30 cellular contexts compared by ENCODE assay signal in genomic region chr10:98368644-98369043, GRCh38.
"Had no signal": no experiment of that assay in that cellular context is flagged by ENCODE, and none has a peak within 500 bp of the region (broad histone marks: within the 10 kb centered on the region; RNA-seq: fewer than 3 reads in every experiment).

No MANE protein-coding gene starts in this region.

- H2AFZ ChIP-seq: parathyroid adenoma had no signal

- H3K9me3 Mint-ChIP-seq: naive thymus-derived CD8-positive, alpha-beta T cell; natural killer cell treated with Interleukin-12 subunit alpha and Interleukin-12 subunit beta and Interleukin-15 and Interleukin-18, amount 100 ng/mL, for 72 hours; neural crest cell; stimulated activated naive CD8-positive, alpha-beta T cell treated with anti-CD3 and anti-CD28 coated beads, Interleukin-15, amount 100 ng/mL, for 72 hours had no signal

- H3K4me3 Mint-ChIP-seq: naive thymus-derived CD8-positive, alpha-beta T cell; natural killer cell treated with Interleukin-12 subunit alpha and Interleukin-12 subunit beta and Interleukin-15 and Interleukin-18, amount 100 ng/mL, for 72 hours; nephron progenitor cell; neural crest cell; stimulated activated memory B cell treated with anti-CD40 and anti-IgM and Interleukin-4, amounts not matched to agents 10 μg/mL and 1 μg/mL and 100 μg/mL, for 72 hours; stimulated activated naive CD8-positive, alpha-beta T cell treated with anti-CD3 and anti-CD28 coated beads, Interleukin-15, amount 100 ng/mL, for 72 hours; type B pancreatic cell had no signal

- H3K79me2 ChIP-seq: parathyroid adenoma had no signal

- H3K9ac ChIP-seq: parathyroid adenoma had no signal

- H3K4me1 ChIP-seq: parathyroid adenoma, psoas muscle, testis, tibial artery, transverse colon, upper lobe of right lung had no signal

- H3K36me3 Mint-ChIP-seq: naive thymus-derived CD8-positive, alpha-beta T cell; natural killer cell treated with Interleukin-12 subunit alpha and Interleukin-12 subunit beta and Interleukin-15 and Interleukin-18, amount 100 ng/mL, for 72 hours; stimulated activated memory B cell treated with anti-CD40 and anti-IgM and Interleukin-4, amounts not matched to agents 10 μg/mL and 1 μg/mL and 100 μg/mL, for 72 hours; type B pancreatic cell had no signal

- H3K36me3 ChIP-seq: neutrophil, ovary, spleen, suprapubic skin, tibial artery, transverse colon, upper lobe of right lung, vagina had no signal

- H3K9me3 ChIP-seq: neutrophil, ovary, psoas muscle, spleen, suprapubic skin, testis, tibial artery, transverse colon, upper lobe of right lung, vagina had no signal

- H3K4me3 ChIP-seq: ovary, psoas muscle, skin epidermis, smooth muscle cell, spleen, suprapubic skin, testis, tibial artery, transverse colon, upper lobe of right lung, vagina had no signal

- H3K27ac ChIP-seq: neutrophil, ovary, parathyroid adenoma, psoas muscle, skin epidermis, spleen, suprapubic skin, testis, tibial artery, transverse colon, upper lobe of right lung, vagina had no signal

- ATAC-seq: naive thymus-derived CD8-positive, alpha-beta T cell; natural killer cell treated with Interleukin-12 subunit alpha and Interleukin-12 subunit beta and Interleukin-15 and Interleukin-18, amount 100 ng/mL, for 72 hours; psoas muscle; right cardiac atrium; sciatic nerve; stimulated activated memory B cell treated with anti-CD40 and anti-IgM and Interleukin-4, amounts not matched to agents 10 μg/mL and 1 μg/mL and 100 μg/mL, for 72 hours; stimulated activated naive CD8-positive, alpha-beta T cell treated with anti-CD3 and anti-CD28 coated beads, Interleukin-15, amount 100 ng/mL, for 72 hours; stimulated activated naive CD8-positive, alpha-beta T cell treated with anti-CD3 and anti-CD28 coated beads, Interleukin-15, Interleukin-2, amounts not matched to agents 100 U/mL and 50 U/mL, for 24 hours; upper lobe of right lung had no signal

- H3K4me2 ChIP-seq: smooth muscle cell had no signal

- H3K27me3 ChIP-seq: neutrophil, ovary, suprapubic skin, testis, tibial artery, transverse colon, upper lobe of right lung, vagina had no signal

- H3K4me1 Mint-ChIP-seq: stimulated activated naive CD8-positive, alpha-beta T cell treated with anti-CD3 and anti-CD28 coated beads, Interleukin-15, amount 100 ng/mL, for 72 hours had no signal

- H3K27ac Mint-ChIP-seq: naive thymus-derived CD8-positive, alpha-beta T cell; natural killer cell treated with Interleukin-12 subunit alpha and Interleukin-12 subunit beta and Interleukin-15 and Interleukin-18, amount 100 ng/mL, for 72 hours; nephron progenitor cell; progenitor cell of endocrine pancreas; stimulated activated memory B cell treated with anti-CD40 and anti-IgM and Interleukin-4, amounts not matched to agents 10 μg/mL and 1 μg/mL and 100 μg/mL, for 72 hours; stimulated activated naive CD8-positive, alpha-beta T cell treated with anti-CD3 and anti-CD28 coated beads, Interleukin-15, amount 100 ng/mL, for 72 hours; type B pancreatic cell had no signal

- DNase-seq: naive thymus-derived CD8-positive, alpha-beta T cell; nephron progenitor cell; ovary; psoas muscle; right cardiac atrium; spleen; stimulated activated CD4-positive, alpha-beta T cell treated with anti-CD3 and anti-CD28 coated beads, Interleukin-12 subunit alpha, Interleukin-12 subunit beta, amount 100 ng/mL, for 4 hours; stimulated activated CD4-positive, alpha-beta T cell treated with anti-CD3 and anti-CD28 coated beads, Interleukin-1b, Interleukin-23, amount 100 ng/mL, for 48 hours; stimulated activated CD4-positive, alpha-beta T cell treated with anti-CD3 and anti-CD28 coated beads, Interleukin-4, amount 100 ng/mL, for 1 hour; stimulated activated CD4-positive, alpha-beta T cell treated with anti-CD3 and anti-CD28 coated beads, Interleukin-4, amount 100 ng/mL, for 4 hours; stimulated activated CD8-positive, alpha-beta memory T cell treated with anti-CD3 and anti-CD28 coated beads, Interleukin-4, amount 100 ng/mL, for 48 hours; stimulated activated naive CD4-positive, alpha-beta T cell; stimulated activated naive CD8-positive, alpha-beta T cell treated with anti-CD3 and anti-CD28 coated beads, Interleukin-15, amount 100 ng/mL, for 72 hours; stimulated activated naive CD8-positive, alpha-beta T cell treated with anti-CD3 and anti-CD28 coated beads, Interleukin-15, Interleukin-2, amounts not matched to agents 100 U/mL and 50 U/mL, for 24 hours; testis; tibial artery; transverse colon; upper lobe of right lung had no signal
